Comparison of ENCODE assay signal across 36 cellular contexts in the genomic region with DNA sequence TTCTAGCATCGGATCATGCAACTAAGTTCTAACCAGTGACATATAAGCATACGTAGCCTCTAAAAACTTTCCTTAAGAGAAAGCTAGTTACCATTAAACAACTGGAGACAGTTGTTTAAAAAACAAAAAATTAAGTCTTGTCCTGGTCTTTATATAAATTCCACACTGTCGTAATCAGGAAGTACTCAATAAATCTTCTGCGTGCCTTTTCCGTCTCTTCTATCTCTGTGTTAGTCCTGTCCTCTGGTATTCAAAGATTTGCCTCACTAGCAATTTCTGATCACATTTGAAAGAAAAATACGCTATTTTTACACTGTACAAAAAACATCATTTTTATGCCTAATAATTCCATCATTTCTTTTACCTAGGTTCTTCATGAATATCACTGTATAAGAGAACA. TPM values are rescaled to one million over a fixed set of nuclear protein-coding genes. Genes with fewer than 3 reads are reported as not detected.
"Had no signal": no experiment of that assay in that cellular context is flagged by ENCODE, and none has a peak within 500 bp of the region (broad histone marks: within the 10 kb centered on the region; RNA-seq: fewer than 3 reads in every experiment).

No MANE protein-coding gene starts in this region.

- H3K4me3 Mint-ChIP-seq: activated CD4-positive, alpha-beta T cell treated with anti-CD3 and anti-CD28 coated beads, Interleukin-2, amount 10 ng/mL, durations not matched to agents 24 days and 14 days; activated CD8-positive, alpha-beta T cell treated with anti-CD3 and anti-CD28 coated beads for 36 hours; activated naive CD4-positive, alpha-beta T cell treated with anti-CD3 and anti-CD28 coated beads for 36 hours; activated naive CD8-positive, alpha-beta T cell treated with anti-CD3 and anti-CD28 coated beads, Interleukin-2, amount 10 ng/mL, durations not matched to agents 7 days and 5 days; activated T-cell treated with anti-CD3 and anti-CD28 coated beads, Interleukin-2, amount 50 U/mL, for 72 hours; activated T-helper 17 cell treated with anti-CD3 and anti-CD28 coated beads, Interleukin-2, amount 50 U/mL, for 72 hours had no signal

- H3K4me1 Mint-ChIP-seq: activated CD4-positive, alpha-beta T cell treated with anti-CD3 and anti-CD28 coated beads, Interleukin-2, amount 10 ng/mL, durations not matched to agents 24 days and 14 days; activated T-helper 17 cell treated with anti-CD3 and anti-CD28 coated beads, Interleukin-2, amount 50 U/mL, for 72 hours had no signal

- H3K9me3 Mint-ChIP-seq: activated CD4-positive, alpha-beta T cell treated with anti-CD3 and anti-CD28 coated beads, Interleukin-2, amount 10 ng/mL, durations not matched to agents 24 days and 14 days; activated CD8-positive, alpha-beta T cell treated with anti-CD3 and anti-CD28 coated beads for 36 hours; activated naive CD4-positive, alpha-beta T cell treated with anti-CD3 and anti-CD28 coated beads for 36 hours; activated naive CD8-positive, alpha-beta T cell treated with anti-CD3 and anti-CD28 coated beads, Interleukin-2, amount 10 ng/mL, durations not matched to agents 7 days and 5 days; activated T-cell treated with anti-CD3 and anti-CD28 coated beads, Interleukin-2, amount 50 U/mL, for 72 hours; activated T-helper 17 cell treated with anti-CD3 and anti-CD28 coated beads, Interleukin-2, amount 50 U/mL, for 72 hours had no signal

- H3K27ac Mint-ChIP-seq: activated CD4-positive, alpha-beta T cell treated with anti-CD3 and anti-CD28 coated beads, Interleukin-2, amount 10 ng/mL, durations not matched to agents 24 days and 14 days; activated CD8-positive, alpha-beta T cell treated with anti-CD3 and anti-CD28 coated beads for 36 hours; activated naive CD4-positive, alpha-beta T cell treated with anti-CD3 and anti-CD28 coated beads for 36 hours; activated naive CD8-positive, alpha-beta T cell treated with anti-CD3 and anti-CD28 coated beads, Interleukin-2, amount 10 ng/mL, durations not matched to agents 7 days and 5 days; activated T-cell treated with anti-CD3 and anti-CD28 coated beads, Interleukin-2, amount 50 U/mL, for 72 hours; activated T-helper 17 cell treated with anti-CD3 and anti-CD28 coated beads, Interleukin-2, amount 50 U/mL, for 72 hours had no signal

- H3K27me3 ChIP-seq: body of pancreas, breast epithelium, MG63, Peyer's patch had no signal

- H3K9me3 ChIP-seq: body of pancreas, breast epithelium, MG63, Peyer's patch had no signal

- ATAC-seq: activated CD8-positive, alpha-beta T cell treated with anti-CD3 and anti-CD28 coated beads for 36 hours; activated T-cell treated with anti-CD3 and anti-CD28 coated beads, Interleukin-2, amount 50 U/mL, for 72 hours; activated T-helper 17 cell treated with anti-CD3 and anti-CD28 coated beads, Interleukin-2, amount 50 U/mL, for 72 hours; body of pancreas; PC-3 had no signal

- DNase-seq: activated CD4-positive, alpha-beta T cell treated with anti-CD3 and anti-CD28 coated beads, Interleukin-2, amount 10 ng/mL, durations not matched to agents 24 days and 14 days; activated CD4-positive, alpha-beta T cell treated with anti-CD3 and anti-CD28 coated beads, Interleukin-2, amount 50 U/mL, for 4 hours; activated CD8-positive, alpha-beta T cell treated with anti-CD3 and anti-CD28 coated beads for 36 hours; activated gamma-delta T cell; activated naive CD4-positive, alpha-beta T cell treated with anti-CD3 and anti-CD28 coated beads for 36 hours; activated naive CD8-positive, alpha-beta T cell treated with anti-CD3 and anti-CD28 coated beads, Interleukin-2, amount 10 ng/mL, durations not matched to agents 7 days and 5 days; activated T-cell treated with anti-CD3 and anti-CD28 coated beads, Interleukin-2, amount 50 U/mL, for 1 hour; activated T-cell treated with anti-CD3 and anti-CD28 coated beads, Interleukin-2, amount 50 U/mL, for 72 hours; body of pancreas; Karpas-422; KBM-7; MG63; MV-4-11; NCI-H1092; NCI-H1436 treated with DMSO at 0.1 percent for 48 hours; NCI-H1694 treated with DMSO at 0.1 percent for 48 hours; NCI-H2029; NCI-H345; NCI-H524 treated with DMSO at 0.1 percent for 48 hours; PC-3; Peyer's patch; RPMI8226; SHP77 treated with DMSO at 0.1 percent for 48 hours; SW 1271; T-helper 1 cell; T-helper 2 cell; T-helper 9 cell; WERI-Rb-1 had no signal

- H3K4me3 ChIP-seq: body of pancreas, breast epithelium, MG63, Peyer's patch had no signal

- H3K27me3 Mint-ChIP-seq: activated CD4-positive, alpha-beta T cell treated with anti-CD3 and anti-CD28 coated beads, Interleukin-2, amount 10 ng/mL, durations not matched to agents 24 days and 14 days; activated CD8-positive, alpha-beta T cell treated with anti-CD3 and anti-CD28 coated beads for 36 hours; activated naive CD8-positive, alpha-beta T cell treated with anti-CD3 and anti-CD28 coated beads, Interleukin-2, amount 10 ng/mL, durations not matched to agents 7 days and 5 days; activated T-helper 17 cell treated with anti-CD3 and anti-CD28 coated beads, Interleukin-2, amount 50 U/mL, for 72 hours had no signal

- H3K27ac ChIP-seq: body of pancreas, breast epithelium, Peyer's patch, WERI-Rb-1 had no signal

- H3K4me1 ChIP-seq: breast epithelium, Peyer's patch had no signal

RNA-seq across cellular contexts. Expression of a gene that starts 32.8 kb away (rescaled TPM):
- total RNA-seq: activated CD4-positive, alpha-beta T cell treated with anti-CD3 and anti-CD28 coated beads, Interleukin-2, amount 10 ng/mL, durations not matched to agents 24 days and 14 days; activated CD8-positive, alpha-beta memory T cell treated with anti-CD3 and anti-CD28 coated beads for 36 hours; activated CD8-positive, alpha-beta T cell treated with anti-CD3 and anti-CD28 coated beads for 36 hours; activated naive CD4-positive, alpha-beta T cell treated with anti-CD3 and anti-CD28 coated beads for 36 hours; activated naive CD8-positive, alpha-beta T cell treated with anti-CD3 and anti-CD28 coated beads, Interleukin-2, amount 10 ng/mL, durations not matched to agents 7 days and 5 days; activated T-cell treated with anti-CD3 and anti-CD28 coated beads, Interleukin-2, amount 50 U/mL, for 72 hours; activated T-helper 17 cell treated with anti-CD3 and anti-CD28 coated beads, Interleukin-2, amount 50 U/mL, for 72 hours; astrocyte; body of pancreas; breast epithelium; cardiac septum; NCI-H460; PC-3; SK-MEL-5 had no signal
- polyA plus RNA-seq: adipose tissue had no signal
